ENCODE assay signal across 25 cellular contexts in genomic region chr1:12508849-12509248, GRCh38.
DNase-seq lines count a peak whose midpoint lies in the region; ATAC-seq and TF ChIP-seq lines count a peak whose summit lies in the region.
"Had no signal": no experiment of that assay in that cellular context is flagged by ENCODE, and none has a peak within 500 bp of the region (broad histone marks: within the 10 kb centered on the region; RNA-seq: fewer than 3 reads in every experiment).

No MANE protein-coding gene starts in this region.

- H3K4me1 Mint-ChIP-seq in activated CD8-positive, alpha-beta memory T cell treated with anti-CD3 and anti-CD28 coated beads, Interleukin-2, amount 10 ng/mL, durations not matched to agents 7 days and 5 days: peaks cover 28% of the 10 kb centered on the region
- peaks cover 26 to 52% (median 43%) of the 10 kb centered on the region in 3 donors for H3K4me1 Mint-ChIP-seq in CD8-positive, alpha-beta memory T cell
- H3K4me1 Mint-ChIP-seq in activated naive CD8-positive, alpha-beta T cell treated with anti-CD3 and anti-CD28 coated beads for 36 hours: peaks cover 56% of the 10 kb centered on the region
- H3K4me1 Mint-ChIP-seq in nephron: peaks cover 44% of the 10 kb centered on the region

- peak; percentile 49 for DNase-seq in activated CD8-positive, alpha-beta memory T cell treated with anti-CD3 and anti-CD28 coated beads, Interleukin-2, amount 50 U/mL, for 48 hours
- DNase-seq in activated CD8-positive, alpha-beta memory T cell treated with anti-CD3 and anti-CD28 coated beads, Interleukin-2, amount 10 ng/mL, durations not matched to agents 7 days and 5 days: no peak
- no peak for DNase-seq in CD8-positive, alpha-beta memory T cell
- DNase-seq in activated naive CD8-positive, alpha-beta T cell treated with anti-CD3 and anti-CD28 coated beads for 36 hours: no peak
- DNase-seq in hippocampal formation (lab: John Stamatoyannopoulos, UW) (no peak), mesendoderm (no peak), activated gamma-delta T cell (lab: John Stamatoyannopoulos, UW) (no peak)
- DNase-seq: activated CD4-positive, alpha-beta T cell treated with anti-CD3 and anti-CD28 coated beads, Interleukin-2, amount 50 U/mL, for 4 hours; adrenal gland; body of pancreas; DMS79 treated with DMSO at 0.1 percent for 48 hours; GF-D8; H9; hypothalamus; left ventricle myocardium superior; NCI-H1092; NCI-H1694 treated with DMSO at 0.1 percent for 48 hours; pancreas; right cardiac atrium; RPMI8226; stimulated activated CD4-positive, alpha-beta T cell treated with anti-CD3 and anti-CD28 coated beads, Interleukin-2, amount 100 ng/mL, for 48 hours had no signal

- no peak for TF ChIP-seq CTCF in nephron (IDR thresholded peaks at IDR 0.05; ENCODE audit: unreplicated experiment in 3 of 3)

- no peak overlapping the region for H3K56ac ChIP-seq in mesendoderm (ENCODE audit: low read length)

- POLR2A ChIA-PET in CD8-positive, alpha-beta memory T cell (lab: Charles Lee): no interaction called here

- H3K4me3 Mint-ChIP-seq in activated CD8-positive, alpha-beta memory T cell treated with anti-CD3 and anti-CD28 coated beads, Interleukin-2, amount 10 ng/mL, durations not matched to agents 7 days and 5 days: no peak overlapping the region
- H3K4me3 Mint-ChIP-seq in CD8-positive, alpha-beta memory T cell: peak overlapping the region in 1 of 7 donors; percentile 34
- peak overlapping the region; percentile 59 for H3K4me3 Mint-ChIP-seq in activated naive CD8-positive, alpha-beta T cell treated with anti-CD3 and anti-CD28 coated beads for 36 hours
- no peak overlapping the region for H3K4me3 Mint-ChIP-seq in nephron
- H3K4me3 Mint-ChIP-seq: B cell, H9 had no signal

- no peak overlapping the region for H2BK5ac ChIP-seq in mesendoderm (ENCODE audit: low read length)

- no peak overlapping the region for H2BK120ac ChIP-seq in mesendoderm (ENCODE audit: low read depth, low read length)

- peaks cover 4% of the 10 kb centered on the region for H3K36me3 ChIP-seq in CD8-positive, alpha-beta memory T cell (ENCODE audit: insufficient read depth, low read length)
- no peaks in the 10 kb centered on the region for H3K36me3 ChIP-seq in mesendoderm (ENCODE audit: control insufficient read depth, insufficient read depth, low read length)

- no peak for ATAC-seq in activated CD8-positive, alpha-beta memory T cell treated with anti-CD3 and anti-CD28 coated beads, Interleukin-2, amount 10 ng/mL, durations not matched to agents 7 days and 5 days
- ATAC-seq: body of pancreas, left ventricle myocardium superior, pancreas, right cardiac atrium had no signal

- H3K4me2 ChIP-seq in mesendoderm (ENCODE audit: low read length): no peak overlapping the region

- no peak overlapping the region for H3K27ac ChIP-seq in CD8-positive, alpha-beta memory T cell (ENCODE audit: low read depth, low read length)
- no peak overlapping the region for H3K27ac ChIP-seq in mesendoderm (ENCODE audit: low read depth, low read length)
- H3K27ac ChIP-seq: body of pancreas, pancreas, suprapubic skin, VCaP had no signal

- no peaks in the 10 kb centered on the region for H3K27me3 ChIP-seq in CD8-positive, alpha-beta memory T cell (ENCODE audit: insufficient read depth, low read length, poor library complexity, severe bottlenecking)
- no peaks in the 10 kb centered on the region for H3K27me3 ChIP-seq in mesendoderm (ENCODE audit: insufficient read depth, low read length, poor library complexity)
- H3K27me3 ChIP-seq: adrenal gland, body of pancreas, pancreas, suprapubic skin had no signal

- H3K18ac ChIP-seq in mesendoderm (ENCODE audit: low read length): no peak overlapping the region

- no peak overlapping the region for H3K23ac ChIP-seq in mesendoderm (ENCODE audit: low read length)

- no peak overlapping the region for H4K5ac ChIP-seq in mesendoderm (ENCODE audit: low read length)

- H3K27ac Mint-ChIP-seq in activated CD8-positive, alpha-beta memory T cell treated with anti-CD3 and anti-CD28 coated beads, Interleukin-2, amount 10 ng/mL, durations not matched to agents 7 days and 5 days: no peak overlapping the region
- H3K27ac Mint-ChIP-seq in CD8-positive, alpha-beta memory T cell: peak overlapping the region in 5 of 8 donors; percentile 16 to 87 (median 54)
- H3K27ac Mint-ChIP-seq in activated naive CD8-positive, alpha-beta T cell treated with anti-CD3 and anti-CD28 coated beads for 36 hours: peak overlapping the region; percentile 91
- peak overlapping the region; percentile 29 to 73 (median 63) for H3K27ac Mint-ChIP-seq in nephron
- H3K27ac Mint-ChIP-seq: B cell had no signal

- H3K79me2 ChIP-seq in mesendoderm (ENCODE audit: control insufficient read depth, insufficient read depth, low read length): no peaks in the 10 kb centered on the region

- no peak overlapping the region for H3K9ac ChIP-seq in mesendoderm (ENCODE audit: low read length)

- no peak overlapping the region for H2AK5ac ChIP-seq in mesendoderm (ENCODE audit: low read length)

- H3K4me3 ChIP-seq in CD8-positive, alpha-beta memory T cell (ENCODE audit: low read length): no peak overlapping the region
- H3K4me3 ChIP-seq in mesendoderm (ENCODE audit: low read length): no peak overlapping the region
- H3K4me3 ChIP-seq: adrenal gland, body of pancreas, pancreas, suprapubic skin had no signal

- H3K36me3 Mint-ChIP-seq in activated CD8-positive, alpha-beta memory T cell treated with anti-CD3 and anti-CD28 coated beads, Interleukin-2, amount 10 ng/mL, durations not matched to agents 7 days and 5 days: peaks cover 21% of the 10 kb centered on the region
- peaks cover 16 to 55% (median 24%) of the 10 kb centered on the region in 3 donors for H3K36me3 Mint-ChIP-seq in CD8-positive, alpha-beta memory T cell
- H3K36me3 Mint-ChIP-seq in activated naive CD8-positive, alpha-beta T cell treated with anti-CD3 and anti-CD28 coated beads for 36 hours: peaks cover 70% of the 10 kb centered on the region
- H3K36me3 Mint-ChIP-seq in nephron (ENCODE audit: low read depth): peaks cover 19% of the 10 kb centered on the region

- no peaks in the 10 kb centered on the region for H3K79me1 ChIP-seq in mesendoderm (ENCODE audit: low read length)

- no peaks in the 10 kb centered on the region for H3K27me3 Mint-ChIP-seq in activated CD8-positive, alpha-beta memory T cell treated with anti-CD3 and anti-CD28 coated beads, Interleukin-2, amount 10 ng/mL, durations not matched to agents 7 days and 5 days
- H3K27me3 Mint-ChIP-seq in CD8-positive, alpha-beta memory T cell: no peaks in the 10 kb centered on the region
- no peaks in the 10 kb centered on the region for H3K27me3 Mint-ChIP-seq in activated naive CD8-positive, alpha-beta T cell treated with anti-CD3 and anti-CD28 coated beads for 36 hours
- no peaks in the 10 kb centered on the region for H3K27me3 Mint-ChIP-seq in nephron (ENCODE audit: low read depth)
- H3K27me3 Mint-ChIP-seq: B cell had no signal

- H4K8ac ChIP-seq in mesendoderm (ENCODE audit: low read depth, low read length): no peak overlapping the region

- H3K4me1 ChIP-seq in CD8-positive, alpha-beta memory T cell (ENCODE audit: insufficient read depth, low read length): peaks cover 35% of the 10 kb centered on the region
- H3K4me1 ChIP-seq in mesendoderm (ENCODE audit: control insufficient read depth, low read depth, low read length): peaks cover 2% of the 10 kb centered on the region
- H3K4me1 ChIP-seq: pancreas, suprapubic skin had no signal

- H2BK15ac ChIP-seq in mesendoderm (replicated peaks; ENCODE audit: low read depth): no peak overlapping the region

- H3K9me3 ChIP-seq in CD8-positive, alpha-beta memory T cell (ENCODE audit: low read length): no peaks in the 10 kb centered on the region
- H3K9me3 ChIP-seq: adrenal gland, body of pancreas, pancreas, suprapubic skin had no signal

- no peak overlapping the region for H3K4ac ChIP-seq in mesendoderm (ENCODE audit: low read depth, low read length)

- no peaks in the 10 kb centered on the region for H3K9me3 Mint-ChIP-seq in activated CD8-positive, alpha-beta memory T cell treated with anti-CD3 and anti-CD28 coated beads, Interleukin-2, amount 10 ng/mL, durations not matched to agents 7 days and 5 days (ENCODE audit: low read depth)
- H3K9me3 Mint-ChIP-seq in CD8-positive, alpha-beta memory T cell: no peaks in the 10 kb centered on the region
- H3K9me3 Mint-ChIP-seq in activated naive CD8-positive, alpha-beta T cell treated with anti-CD3 and anti-CD28 coated beads for 36 hours: peaks cover 6% of the 10 kb centered on the region
- H3K9me3 Mint-ChIP-seq in nephron: no peaks in the 10 kb centered on the region
- H3K9me3 Mint-ChIP-seq: H9 had no signal

- 100% methylated on average over 1 of the region's 11 CpGs for WGBS in mesendoderm (ENCODE audit: extremely low coverage, insufficient coverage, low lambda C conversion rate)

- CTCF ChIA-PET in activated CD8-positive, alpha-beta memory T cell treated with anti-CD3 and anti-CD28 coated beads, Interleukin-2, amount 10 ng/mL, durations not matched to agents 7 days and 5 days (lab: Charles Lee): interaction anchor here (4.2 kb wide), 1 partner anchor 110 kb away, joined by 27 read pairs; the partner anchor contains the start of gene DHRS3
- CTCF ChIA-PET in CD8-positive, alpha-beta memory T cell (lab: Charles Lee): no interaction called here
